Comparison of ENCODE assay signal across 29 cellular contexts in genomic region chr4:92646826-92647225, GRCh38.
DNase-seq lines count a peak whose midpoint lies in the region; ATAC-seq, FAIRE-seq and TF ChIP-seq lines count a peak whose summit lies in the region.
"Had no signal": no experiment of that assay in that cellular context is flagged by ENCODE, and none has a peak within 500 bp of the region (broad histone marks: within the 10 kb centered on the region; RNA-seq: fewer than 3 reads in every experiment).

No MANE protein-coding gene starts in this region.

- H3K4me3 ChIP-seq in bronchial epithelial cell (ENCODE audit: low read depth, low read length) (no peak overlapping the region), neuronal stem cell (ENCODE audit: low read length in 2 of 2) (no peak overlapping the region)
- H3K4me3 ChIP-seq: HAP-1 had no signal

- no CpG with 5 or more reads among the region's 2 CpGs for WGBS in neuronal stem cell (ENCODE audit: extremely low coverage in 2 of 2, insufficient read length in 2 of 2, insufficient replicate concordance in 1 of 2), 2 donors

- no peaks in the 10 kb centered on the region for H3K9me3 ChIP-seq in neuronal stem cell (replicated peaks in 1 of 2; ENCODE audit: control insufficient read depth in 2 of 2, insufficient read depth in 1 of 2, low read depth in 1 of 2, low read length in 2 of 2)
- H3K9me3 ChIP-seq: Caco-2, HAP-1 had no signal

- no peak overlapping the region for H3K14ac ChIP-seq in neuronal stem cell (ENCODE audit: low read length)

- no peak overlapping the region for H2BK5ac ChIP-seq in neuronal stem cell (ENCODE audit: low read length)

- TF ChIP-seq POLR2A in GM12891 (IDR thresholded peaks at IDR 0.05; ENCODE audit: low read depth, low read length), result no peak

- no peak for ATAC-seq in GM18873 (IDR thresholded peaks at IDR 0.05; ENCODE audit: low FRiP score, unreplicated experiment)
- ATAC-seq: CD8-positive, alpha-beta T cell; HepG2; Panc1 had no signal

- H2BK15ac ChIP-seq in neuronal stem cell (ENCODE audit: low read length), result no peak overlapping the region

- no peak overlapping the region for H2AFZ ChIP-seq in neuronal stem cell (ENCODE audit: low read length)

- H3K4me1 ChIP-seq in neuronal stem cell (ENCODE audit: control insufficient read depth in 2 of 2, insufficient read depth in 1 of 2, low read depth in 1 of 2, low read length in 2 of 2), result no peaks in the 10 kb centered on the region
- H3K4me1 ChIP-seq: Caco-2 had no signal

- no peak overlapping the region for H3K9ac ChIP-seq in neuronal stem cell (ENCODE audit: low read depth, low read length, poor library complexity)

- DNase-seq in GM12891 (ENCODE audit: insufficient read length, low spot score), result no peak
- peak; percentile 23 for DNase-seq in OCI-M1 (lab: John Stamatoyannopoulos, UW)
- no peak for DNase-seq in bronchial epithelial cell (ENCODE audit: low read depth)
- peak; percentile 1 for DNase-seq in renal cortical epithelial cell (ENCODE audit: low read depth)
- DNase-seq in NCI-H2029 treated with DMSO at 0.1 percent for 48 hours (lab: John Stamatoyannopoulos, UW), result no peak
- DNase-seq in neuronal stem cell (ENCODE audit: low spot score), result no peak
- no peak for DNase-seq in foreskin melanocyte
- DNase-seq: Caco-2; CD8-positive, alpha-beta T cell; DMS79; EL; GF-D8; GOT3; HFFc6; MM.1S; NCI-H1048; NCI-H1417; NCI-H1694; NCI-H2081; NCI-H446 treated with DMSO at 0.1 percent for 48 hours; NCI-H526; SHP77 had no signal

- H2BK120ac ChIP-seq in neuronal stem cell (ENCODE audit: low read depth, low read length), result no peak overlapping the region

- no peak overlapping the region for H3K23ac ChIP-seq in neuronal stem cell (ENCODE audit: low read depth, low read length, poor library complexity)

- FAIRE-seq in GM12891 (lab: Jason Lieb, UNC) (peak; percentile 38), bronchial epithelial cell (lab: Jason Lieb, UNC) (peak; percentile 36)
- FAIRE-seq: GM18507 had no signal

- H3K79me1 ChIP-seq in neuronal stem cell (ENCODE audit: low read depth, low read length), result no peaks in the 10 kb centered on the region

- H3K36me3 ChIP-seq in bronchial epithelial cell (ENCODE audit: control insufficient read depth, insufficient read depth, low read length) (no peaks in the 10 kb centered on the region), neuronal stem cell (replicated peaks in 1 of 2; ENCODE audit: control insufficient read depth in 2 of 2, insufficient read depth in 2 of 2, low read length in 2 of 2) (no peaks in the 10 kb centered on the region)
- H3K36me3 ChIP-seq: HAP-1 had no signal

- no peak overlapping the region for H4K91ac ChIP-seq in neuronal stem cell (ENCODE audit: low read depth, low read length, poor library complexity)

- no peak overlapping the region for H3K4me2 ChIP-seq in neuronal stem cell (ENCODE audit: insufficient read depth, low read length, poor library complexity, severe bottlenecking)

- no peak overlapping the region for H3K4ac ChIP-seq in neuronal stem cell (ENCODE audit: low read length)

- no peak overlapping the region for H3K27ac ChIP-seq in neuronal stem cell (replicated peaks; ENCODE audit: low read length)
- H3K27ac ChIP-seq: C4-2B, RWPE1 had no signal

- no peak overlapping the region for H2BK12ac ChIP-seq in neuronal stem cell (ENCODE audit: low read length)

- H4K8ac ChIP-seq in neuronal stem cell (ENCODE audit: low read depth, low read length), result no peak overlapping the region

- H2AK5ac ChIP-seq in neuronal stem cell (ENCODE audit: low read depth, low read length), result no peak overlapping the region

- TF ChIP-seq CTCF in bronchial epithelial cell (IDR thresholded peaks at IDR 0.05; ENCODE audit: insufficient read depth, low read length, severe bottlenecking), result no peak

- H3K27me3 ChIP-seq in bronchial epithelial cell (ENCODE audit: control insufficient read depth, insufficient read depth, low read length) (no peaks in the 10 kb centered on the region), neuronal stem cell (ENCODE audit: control insufficient read depth in 3 of 3, insufficient read depth in 3 of 3, low read depth in 1 of 3, low read length in 3 of 3) (no peaks in the 10 kb centered on the region)

- H3K18ac ChIP-seq in neuronal stem cell (ENCODE audit: low read length), result no peak overlapping the region

TF ChIP-seq in GM12891, 5 proteins besides CTCF, POLR2A, EP300 and RAD21:
- TF ChIP-seq POLR2AphosphoS5 (IDR thresholded peaks at IDR 0.05; ENCODE audit: low read depth, low read length), result no peak
- no peak for TF ChIP-seq TAF1 (IDR thresholded peaks at IDR 0.05; ENCODE audit: low read depth, low read length)
- no peak for TF ChIP-seq POU2F2 (IDR thresholded peaks at IDR 0.05; ENCODE audit: low read depth, low read length)
- no peak for TF ChIP-seq PAX5 (IDR thresholded peaks at IDR 0.05; ENCODE audit: insufficient read depth, low read length, severe bottlenecking)
- TF ChIP-seq SPI1 (IDR thresholded peaks at IDR 0.05; ENCODE audit: low read depth, low read length), result no peak

Comparison
In these comparisons a context has a peak if more than half of its experiments do, and no peak if none do; other contexts are left out.
1. DNase-seq: peak in OCI-M1 (single experiment) and renal cortical epithelial cell (single experiment); none in GM12891 (single experiment), bronchial epithelial cell (single experiment), NCI-H2029 treated with DMSO at 0.1 percent for 48 hours (single experiment), neuronal stem cell (single experiment) and foreskin melanocyte (single experiment).